Comparison of ENCODE assay signal across 29 cellular contexts in genomic region chr3:59526999-59527398, GRCh38.
A peak's percentile ranks its signal among the peaks of the same experiment; 100 is the strongest.
DNase-seq lines count a peak whose midpoint lies in the region; ATAC-seq and TF ChIP-seq lines count a peak whose summit lies in the region.
"Had no signal": no experiment of that assay in that cellular context is flagged by ENCODE, and none has a peak within 500 bp of the region (broad histone marks: within the 10 kb centered on the region; RNA-seq: fewer than 3 reads in every experiment).

No MANE protein-coding gene starts in this region.

- H3K9ac ChIP-seq in SK-N-SH: no peak overlapping the region
- H3K9ac ChIP-seq: BLaER1 treated with 17β-estradiol and CSF1 and Interleukin-3, amounts not matched to agents 10 nM and 100 nM had no signal

- DNase-seq in SK-N-SH (no peak), adrenal gland (no peak), NCI-H2196 treated with DMSO at 0.1 percent for 48 hours (lab: John Stamatoyannopoulos, UW; ENCODE audit: unreplicated experiment) (no peak)
- no peak for DNase-seq in activated naive CD4-positive, alpha-beta T cell treated with anti-CD3 and anti-CD28 coated beads, Interleukin-2, amount 50 U/mL, for 72 hours (ENCODE audit: low spot score in 2 of 2)
- no peak for DNase-seq in activated naive CD4-positive, alpha-beta T cell treated with anti-CD3 and anti-CD28 coated beads, Interleukin-2, amount 10 ng/mL, durations not matched to agents 7 days and 5 days
- no peak for DNase-seq in activated T-helper 1 cell treated with anti-CD3 and anti-CD28 coated beads, Interleukin-12 subunit alpha, Interleukin-12 subunit beta, Interleukin-2, Interleukin-4 antibody, amounts not matched to agents 30 ng/mL and 10 ng/mL and 1 ng/mL, durations not matched to agents 14 hours and 24 hours and 36 hours (ENCODE audit: low spot score)
- DNase-seq: activated effector memory CD4-positive, alpha-beta T cell treated with anti-CD3 and anti-CD28 coated beads, Interleukin-2, amount 50 U/mL, for 16 hours; brain microvascular endothelial cell; cerebellar nuclear complex; EL; glutamatergic neuron; Kasumi-1; left colon; MV-4-11; NCI-H1436; NCI-H2081 treated with DMSO at 0.1 percent for 48 hours; NCI-H345; NCI-H69; psoas muscle; stimulated activated CD4-positive, alpha-beta T cell treated with anti-CD3 and anti-CD28 coated beads, Interleukin-4, amount 100 ng/mL, for 24 hours; substantia nigra had no signal

- H3K27me3 Mint-ChIP-seq in activated naive CD4-positive, alpha-beta T cell treated with anti-CD3 and anti-CD28 coated beads, Interleukin-2, amount 10 ng/mL, durations not matched to agents 7 days and 5 days: no peaks in the 10 kb centered on the region
- H3K27me3 Mint-ChIP-seq in activated T-helper 1 cell treated with anti-CD3 and anti-CD28 coated beads, Interleukin-12 subunit alpha, Interleukin-12 subunit beta, Interleukin-2, Interleukin-4 antibody, amounts not matched to agents 30 ng/mL and 10 ng/mL and 1 ng/mL, durations not matched to agents 14 hours and 24 hours and 36 hours (ENCODE audit: insufficient read depth): no peaks in the 10 kb centered on the region

- peak overlapping the region in 1 of 2 donors; percentile 90 for H3K27ac Mint-ChIP-seq in activated naive CD4-positive, alpha-beta T cell treated with anti-CD3 and anti-CD28 coated beads, Interleukin-2, amount 50 U/mL, for 72 hours
- H3K27ac Mint-ChIP-seq in activated naive CD4-positive, alpha-beta T cell treated with anti-CD3 and anti-CD28 coated beads, Interleukin-2, amount 10 ng/mL, durations not matched to agents 7 days and 5 days: no peak overlapping the region
- peak overlapping the region; percentile 19 for H3K27ac Mint-ChIP-seq in activated T-helper 1 cell treated with anti-CD3 and anti-CD28 coated beads, Interleukin-12 subunit alpha, Interleukin-12 subunit beta, Interleukin-2, Interleukin-4 antibody, amounts not matched to agents 30 ng/mL and 10 ng/mL and 1 ng/mL, durations not matched to agents 14 hours and 24 hours and 36 hours
- H3K27ac Mint-ChIP-seq: nephron, type B pancreatic cell had no signal

- intact Hi-C loops in activated T-helper 1 cell treated with anti-CD3 and anti-CD28 coated beads, Interleukin-12 subunit alpha, Interleukin-12 subunit beta, Interleukin-2, Interleukin-4 antibody, amounts not matched to agents 30 ng/mL and 10 ng/mL and 1 ng/mL, durations not matched to agents 14 hours and 24 hours and 36 hours (cut with micrococcal nuclease): loop anchor here (1.0 to 2.0 kb wide), 5 partner anchors 24 to 240 kb away; no protein-coding TSS in a partner anchor
- intact Hi-C loops in adrenal gland (cut with DNase I): no loop called here

- no peaks in the 10 kb centered on the region for H4K20me1 ChIP-seq in SK-N-SH (ENCODE audit: insufficient read depth)
- H4K20me1 ChIP-seq: BLaER1 treated with 17β-estradiol and CSF1 and Interleukin-3, amounts not matched to agents 10 nM and 100 nM had no signal

- H3K27ac ChIP-seq in SK-N-SH (ENCODE audit: low read depth in 2 of 2, low read length in 1 of 2) (no peak overlapping the region), adrenal gland (no peak overlapping the region)
- H3K27ac ChIP-seq: 22Rv1; BLaER1 treated with 17β-estradiol and CSF1 and Interleukin-3, amounts not matched to agents 10 nM and 100 nM; brain microvascular endothelial cell; psoas muscle had no signal

- H3K9me3 Mint-ChIP-seq in activated naive CD4-positive, alpha-beta T cell treated with anti-CD3 and anti-CD28 coated beads, Interleukin-2, amount 50 U/mL, for 72 hours: peaks cover 0 to 19% of the 10 kb centered on the region in 2 donors
- H3K9me3 Mint-ChIP-seq in activated naive CD4-positive, alpha-beta T cell treated with anti-CD3 and anti-CD28 coated beads, Interleukin-2, amount 10 ng/mL, durations not matched to agents 7 days and 5 days: peaks cover 7% of the 10 kb centered on the region
- H3K9me3 Mint-ChIP-seq in activated T-helper 1 cell treated with anti-CD3 and anti-CD28 coated beads, Interleukin-12 subunit alpha, Interleukin-12 subunit beta, Interleukin-2, Interleukin-4 antibody, amounts not matched to agents 30 ng/mL and 10 ng/mL and 1 ng/mL, durations not matched to agents 14 hours and 24 hours and 36 hours: peaks cover 18% of the 10 kb centered on the region
- H3K9me3 Mint-ChIP-seq: type B pancreatic cell had no signal

- H3K36me3 Mint-ChIP-seq in activated naive CD4-positive, alpha-beta T cell treated with anti-CD3 and anti-CD28 coated beads, Interleukin-2, amount 50 U/mL, for 72 hours: peaks cover 0 to 19% of the 10 kb centered on the region in 2 donors
- peaks cover 1% of the 10 kb centered on the region for H3K36me3 Mint-ChIP-seq in activated naive CD4-positive, alpha-beta T cell treated with anti-CD3 and anti-CD28 coated beads, Interleukin-2, amount 10 ng/mL, durations not matched to agents 7 days and 5 days
- peaks cover 11% of the 10 kb centered on the region for H3K36me3 Mint-ChIP-seq in activated T-helper 1 cell treated with anti-CD3 and anti-CD28 coated beads, Interleukin-12 subunit alpha, Interleukin-12 subunit beta, Interleukin-2, Interleukin-4 antibody, amounts not matched to agents 30 ng/mL and 10 ng/mL and 1 ng/mL, durations not matched to agents 14 hours and 24 hours and 36 hours (ENCODE audit: low read depth)
- H3K36me3 Mint-ChIP-seq: type B pancreatic cell had no signal

- H3K36me3 ChIP-seq in SK-N-SH (replicated peaks in 1 of 2; ENCODE audit: control insufficient read depth in 1 of 2, insufficient read depth in 2 of 2, low read length in 1 of 2) (no peaks in the 10 kb centered on the region), adrenal gland (replicated peaks in 1 of 2) (no peaks in the 10 kb centered on the region)
- H3K36me3 ChIP-seq: BLaER1 treated with 17β-estradiol and CSF1 and Interleukin-3, amounts not matched to agents 10 nM and 100 nM; brain microvascular endothelial cell had no signal

- no peak for ATAC-seq in SK-N-SH treated with all-trans-retinoic acid at 6 μM for 48 hours
- peak; percentile 79 to 97 for ATAC-seq in activated naive CD4-positive, alpha-beta T cell treated with anti-CD3 and anti-CD28 coated beads, Interleukin-2, amount 50 U/mL, for 72 hours
- no peak for ATAC-seq in HG03135 (IDR thresholded peaks at IDR 0.05; ENCODE audit: unreplicated experiment)
- ATAC-seq: esophagus mucosa, left colon, psoas muscle, Right ventricle myocardium inferior had no signal

- no peak overlapping the region for H3K4me3 Mint-ChIP-seq in activated naive CD4-positive, alpha-beta T cell treated with anti-CD3 and anti-CD28 coated beads, Interleukin-2, amount 10 ng/mL, durations not matched to agents 7 days and 5 days
- H3K4me3 Mint-ChIP-seq in activated T-helper 1 cell treated with anti-CD3 and anti-CD28 coated beads, Interleukin-12 subunit alpha, Interleukin-12 subunit beta, Interleukin-2, Interleukin-4 antibody, amounts not matched to agents 30 ng/mL and 10 ng/mL and 1 ng/mL, durations not matched to agents 14 hours and 24 hours and 36 hours: no peak overlapping the region
- H3K4me3 Mint-ChIP-seq: nephron, type B pancreatic cell had no signal

- H3K4me3 ChIP-seq in SK-N-SH (ENCODE audit: low read depth in 2 of 2, low read length in 1 of 2) (no peak overlapping the region), adrenal gland (no peak overlapping the region)
- H3K4me3 ChIP-seq: BLaER1 treated with 17β-estradiol and CSF1 and Interleukin-3, amounts not matched to agents 10 nM and 100 nM; psoas muscle had no signal

- no peaks in the 10 kb centered on the region; a peak in 1 of 4 replicates for H3K4me1 ChIP-seq in SK-N-SH (ENCODE audit: control insufficient read depth in 1 of 2, insufficient read depth in 2 of 2, low read depth in 1 of 2, low read length in 1 of 2)
- H3K4me1 ChIP-seq in adrenal gland (replicated peaks in 1 of 2): no peaks in the 10 kb centered on the region
- H3K4me1 ChIP-seq: BLaER1 treated with 17β-estradiol and CSF1 and Interleukin-3, amounts not matched to agents 10 nM and 100 nM; psoas muscle had no signal

- CTCF ChIA-PET in SK-N-SH (lab: Yijun Ruan, JAX): interaction anchor here (0.9 to 1.5 kb wide), 2 partner anchors 10 to 331 kb away, joined by 3 read pairs; no protein-coding TSS in a partner anchor
- CTCF ChIA-PET in activated naive CD4-positive, alpha-beta T cell treated with anti-CD3 and anti-CD28 coated beads, Interleukin-2, amount 10 ng/mL, durations not matched to agents 7 days and 5 days (lab: Charles Lee): interaction anchor here (0.7 to 1.4 kb wide), 2 partner anchors 9 to 48 kb away, joined by 3 to 4 read pairs; no protein-coding TSS in a partner anchor

- TF ChIP-seq RAD21 in SK-N-SH (IDR thresholded peaks at IDR 0.05; ENCODE audit: low read length): no peak

- H3K9me2 ChIP-seq in SK-N-SH: no peaks in the 10 kb centered on the region

- POLR2A ChIA-PET in SK-N-SH (lab: Yijun Ruan, JAX): no interaction called here

- H3K4me1 Mint-ChIP-seq in activated naive CD4-positive, alpha-beta T cell treated with anti-CD3 and anti-CD28 coated beads, Interleukin-2, amount 10 ng/mL, durations not matched to agents 7 days and 5 days: peaks cover 6% of the 10 kb centered on the region
- peaks cover 9% of the 10 kb centered on the region for H3K4me1 Mint-ChIP-seq in activated T-helper 1 cell treated with anti-CD3 and anti-CD28 coated beads, Interleukin-12 subunit alpha, Interleukin-12 subunit beta, Interleukin-2, Interleukin-4 antibody, amounts not matched to agents 30 ng/mL and 10 ng/mL and 1 ng/mL, durations not matched to agents 14 hours and 24 hours and 36 hours (ENCODE audit: low read depth)

- H3K79me2 ChIP-seq in SK-N-SH (ENCODE audit: insufficient read depth): no peaks in the 10 kb centered on the region

- H3K4me2 ChIP-seq in SK-N-SH: no peak overlapping the region
- H3K4me2 ChIP-seq: BLaER1 treated with 17β-estradiol and CSF1 and Interleukin-3, amounts not matched to agents 10 nM and 100 nM had no signal

- TF ChIP-seq POLR2A in adrenal gland (IDR thresholded peaks at IDR 0.05): no peak

- H3F3A ChIP-seq in SK-N-SH (replicated peaks; ENCODE audit: insufficient read depth): no peaks in the 10 kb centered on the region

- TF ChIP-seq CTCF in SK-N-SH (IDR thresholded peaks at IDR 0.05) (no peak), adrenal gland (IDR thresholded peaks at IDR 0.05) (no peak)

- TF ChIP-seq EP300 in SK-N-SH (IDR thresholded peaks at IDR 0.05; ENCODE audit: borderline replicate concordance in 1 of 2, low read depth in 1 of 2, low read length in 1 of 2): no peak

- H3K27me3 ChIP-seq in SK-N-SH (ENCODE audit: insufficient read depth) (no peaks in the 10 kb centered on the region), adrenal gland (peaks cover 4% of the 10 kb centered on the region)
- H3K27me3 ChIP-seq: BLaER1 treated with 17β-estradiol and CSF1 and Interleukin-3, amounts not matched to agents 10 nM and 100 nM; brain microvascular endothelial cell had no signal

- H2AFZ ChIP-seq in SK-N-SH (ENCODE audit: low read depth): no peak overlapping the region

- no peaks in the 10 kb centered on the region for H3K9me3 ChIP-seq in SK-N-SH
- no peaks in the 10 kb centered on the region for H3K9me3 ChIP-seq in adrenal gland (replicated peaks in 1 of 3)
- H3K9me3 ChIP-seq: BLaER1 treated with 17β-estradiol and CSF1 and Interleukin-3, amounts not matched to agents 10 nM and 100 nM; psoas muscle had no signal

TF ChIP-seq in SK-N-SH treated with all-trans-retinoic acid at 6 μM for 48 hours, 23 proteins besides CTCF, POLR2A, EP300 and RAD21 (continues in another document):
- TF ChIP-seq TOX (CRISPR knock-in tag; IDR thresholded peaks at IDR 0.05; ENCODE audit: borderline replicate concordance): no peak

Comparison
In these comparisons a context has a peak if more than half of its experiments do, and no peak if none do; other contexts are left out.
1. ATAC-seq: peak in activated naive CD4-positive, alpha-beta T cell treated with anti-CD3 and anti-CD28 coated beads, Interleukin-2, amount 50 U/mL, for 72 hours (2 of 2); none in SK-N-SH treated with all-trans-retinoic acid at 6 μM for 48 hours (single experiment) and HG03135 (single experiment).